Comparison of ENCODE assay signal across 35 cellular contexts in the genomic region with DNA sequence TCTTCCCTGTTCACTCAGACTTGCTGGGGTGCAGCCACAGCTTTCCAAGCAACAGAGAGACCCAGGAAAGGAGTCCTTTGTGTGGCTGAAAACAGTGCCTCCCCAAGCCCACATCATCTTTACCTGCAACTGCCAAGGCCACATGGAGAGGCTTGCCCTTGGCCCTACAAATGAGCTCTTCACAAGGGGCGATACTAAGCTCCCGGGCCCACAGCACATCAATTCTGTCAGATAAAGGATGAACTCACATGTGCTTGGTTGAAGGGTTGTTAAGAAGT.
"Had no signal": no experiment of that assay in that cellular context is flagged by ENCODE, and none has a peak within 500 bp of the region (broad histone marks: within the 10 kb centered on the region; RNA-seq: fewer than 3 reads in every experiment).

No MANE protein-coding gene starts in this region.

- H3K27me3 ChIP-seq: MG63 had no signal

- H3K9me3 ChIP-seq: MG63 had no signal

- H3K36me3 ChIP-seq: MG63 had no signal

- H3K4me3 ChIP-seq: MG63 had no signal

- DNase-seq: Karpas-422, Kasumi-1, MG63, MM.1S, MV-4-11, NCI-H1048, NCI-H1092, NCI-H1092 treated with DMSO at 0.1 percent for 48 hours, NCI-H1105, NCI-H1105 treated with DMSO at 0.1 percent for 48 hours, NCI-H1417, NCI-H1417 treated with DMSO at 0.1 percent for 48 hours, NCI-H1436, NCI-H1436 treated with DMSO at 0.1 percent for 48 hours, NCI-H146, NCI-H1694, NCI-H1694 treated with DMSO at 0.1 percent for 48 hours, NCI-H187, NCI-H187 treated with DMSO at 0.1 percent for 48 hours, NCI-H1930, NCI-H2029, NCI-H2029 treated with DMSO at 0.1 percent for 48 hours, NCI-H2081, NCI-H2081 treated with DMSO at 0.1 percent for 48 hours, NCI-H2107, NCI-H2171, NCI-H2171 treated with DMSO at 0.1 percent for 48 hours, NCI-H2227 treated with DMSO at 0.1 percent for 48 hours, NCI-H226, NCI-H345, NCI-H446, NCI-H446 treated with DMSO at 0.1 percent for 48 hours, NCI-H510A, NCI-H510A treated with DMSO at 0.1 percent for 48 hours had no signal

- H3K27ac ChIP-seq: KMS-11 had no signal
